8 cellular contexts compared by ENCODE assay signal in genomic region chr17:82227629-82228277, GRCh38. TPM values are rescaled to one million over a fixed set of nuclear protein-coding genes. Genes with fewer than 3 reads are reported as not detected.
DNase-seq lines count a peak whose midpoint lies in the region; ATAC-seq, FAIRE-seq and TF ChIP-seq lines count a peak whose summit lies in the region.

No MANE protein-coding gene starts in this region.

- WGBS in right cardiac atrium: 79% methylated on average over 18 of the region's 18 CpGs
- WGBS in small intestine, 3 donors: 56 to 64% (median 62%) methylated on average over 17 to 18 of the region's 18 CpGs

- POLR2A ChIA-PET in WTC11 (lab: Charles Lee): no interaction called here

- no peaks in the 10 kb centered on the region for H3K9me2 ChIP-seq in GM23338 (ENCODE audit: insufficient read depth)

- H3K4me1 Mint-ChIP-seq in GM23338: no peaks in the 10 kb centered on the region
- peaks cover 4% of the 10 kb centered on the region for H3K4me1 Mint-ChIP-seq in WTC11

- peaks cover 42% of the 10 kb centered on the region for H3K27me3 Mint-ChIP-seq in GM23338 (ENCODE audit: insufficient read depth, low read depth, poor library complexity)
- peaks cover 31% of the 10 kb centered on the region for H3K27me3 Mint-ChIP-seq in WTC11 (ENCODE audit: low read depth)

- H3F3A ChIP-seq in GM23338 (replicated peaks; ENCODE audit: low read depth): no peaks in the 10 kb centered on the region

- intact Hi-C loops in right cardiac atrium (cut with DNase I): no loop called here

- peaks cover 51% of the 10 kb centered on the region for H3K27me3 ChIP-seq in GM23338 (ENCODE audit: insufficient read depth)
- H3K27me3 ChIP-seq in right cardiac atrium (ENCODE audit: control insufficient read depth, insufficient read depth): no peaks in the 10 kb centered on the region
- H3K27me3 ChIP-seq in small intestine (ENCODE audit: control insufficient read depth in 2 of 2, insufficient read depth in 2 of 2, low read length in 2 of 2): no peaks in the 10 kb centered on the region

- H3K4me3 Mint-ChIP-seq in GM23338: peak overlapping the region; percentile 49; the same call in 2 of the 3 replicates
- H3K4me3 Mint-ChIP-seq in WTC11: peak overlapping the region; percentile 61

- no peaks in the 10 kb centered on the region for H3K36me3 Mint-ChIP-seq in GM23338 (ENCODE audit: low read depth)
- H3K36me3 Mint-ChIP-seq in WTC11: no peaks in the 10 kb centered on the region

- no peak for TF ChIP-seq CTCF in GM23338 (conservative IDR thresholded peaks at IDR 0.05; ENCODE audit: low read depth in 2 of 2)
- TF ChIP-seq CTCF in WTC11 (IDR thresholded peaks at IDR 0.05): no peak
- no peak for TF ChIP-seq CTCF in GM13977 (IDR thresholded peaks at IDR 0.05; ENCODE audit: extremely low read depth, insufficient read depth, missing control alignments)

- DNase-seq in GM23338 (ENCODE audit: low spot score) (no peak), WTC11 (ENCODE audit: low spot score) (no peak), right cardiac atrium (peak in 1 of 3 donors; percentile 47), small intestine (no peak), epidermal melanocyte (ENCODE audit: insufficient read length, low spot score) (no peak), HT-29 (ENCODE audit: low spot score) (no peak), GM13977 (ENCODE audit: low spot score) (no peak)

- H3K9me3 Mint-ChIP-seq in GM23338 (peaks cover 2% of the 10 kb centered on the region; the same call in 1 of the 3 replicates), WTC11 (no peaks in the 10 kb centered on the region)

- H3K4me2 ChIP-seq in GM23338: peak overlapping the region; percentile 77

- CTCF ChIA-PET in WTC11 (lab: Charles Lee): interaction anchor here (1.0 kb wide), 1 partner anchor 9 kb away, joined by 3 read pairs; no protein-coding TSS in a partner anchor

- no peaks in the 10 kb centered on the region for H3K36me3 ChIP-seq in GM23338 (ENCODE audit: insufficient read depth)
- H3K36me3 ChIP-seq in small intestine (ENCODE audit: control insufficient read depth in 2 of 2, insufficient read depth in 2 of 2, low read length in 2 of 2): no peaks in the 10 kb centered on the region

- in situ Hi-C loops in GM13977 (cut with MboI; ENCODE audit: low pct_unique_long_range_greater_than_20kb, low sequenced_read_pairs, unreplicated experiment): no loop called here

- H3K27ac ChIP-seq in GM23338 (ENCODE audit: low read depth): no peak overlapping the region
- H3K27ac ChIP-seq in right cardiac atrium (ENCODE audit: low read length): peak overlapping the region; percentile 40
- peak overlapping the region; percentile 87 to 94 for H3K27ac ChIP-seq in small intestine (ENCODE audit: low read depth in 1 of 2, low read length in 1 of 2)

- H3K4me3 ChIP-seq in GM23338 (peak overlapping the region; percentile 59), right cardiac atrium (ENCODE audit: low read length) (no peak overlapping the region), small intestine (ENCODE audit: low read depth in 1 of 2, low read length in 2 of 2) (peak overlapping the region in 1 of 2 donors; percentile 69)

- peak overlapping the region; percentile 72; the same call in 1 of the 2 replicates for H2AFZ ChIP-seq in GM23338

- H4K20me1 ChIP-seq in GM23338 (replicated peaks; ENCODE audit: insufficient read depth): no peaks in the 10 kb centered on the region; the same call in 1 of the 2 replicates

- H3K9me3 ChIP-seq in right cardiac atrium (ENCODE audit: control insufficient read depth, low read length): no peaks in the 10 kb centered on the region
- no peaks in the 10 kb centered on the region for H3K9me3 ChIP-seq in small intestine (ENCODE audit: control insufficient read depth, low read depth)

- FAIRE-seq in small intestine (lab: Jason Lieb, UNC): no peak

- H3K27ac Mint-ChIP-seq in GM23338 (no peak overlapping the region), WTC11 (no peak overlapping the region)

- H3K79me2 ChIP-seq in GM23338 (replicated peaks; ENCODE audit: insufficient read depth): no peaks in the 10 kb centered on the region

- ATAC-seq in GM23338 (no peak), WTC11 (no peak), right cardiac atrium (no peak), HG03280 (IDR thresholded peaks at IDR 0.05; ENCODE audit: unreplicated experiment) (no peak)

- H3K4me1 ChIP-seq in GM23338 (ENCODE audit: insufficient read depth): no peaks in the 10 kb centered on the region
- peaks cover 4% of the 10 kb centered on the region for H3K4me1 ChIP-seq in right cardiac atrium (ENCODE audit: control insufficient read depth, insufficient read depth, low read length)
- H3K4me1 ChIP-seq in small intestine (ENCODE audit: control insufficient read depth in 2 of 2, insufficient read depth in 1 of 2, low read depth in 1 of 2, low read length in 1 of 2): peaks cover 0 to 10% of the 10 kb centered on the region in 2 donors

TF ChIP-seq in GM23338, 12 proteins besides CTCF, POLR2A, EP300 and RAD21:
- TF ChIP-seq POLR2AphosphoS5 (IDR thresholded peaks at IDR 0.05; ENCODE audit: low read depth): no peak
- TF ChIP-seq EZH2phosphoT487 (IDR thresholded peaks at IDR 0.05; ENCODE audit: unreplicated experiment): no peak
- no peak for TF ChIP-seq CREB1 (CRISPR knock-in tag; IDR thresholded peaks at IDR 0.05; ENCODE audit: low read depth)
- TF ChIP-seq ZNF331 (CRISPR knock-in tag; IDR thresholded peaks at IDR 0.05; ENCODE audit: low read depth): no peak
- TF ChIP-seq ETS1 (IDR thresholded peaks at IDR 0.05): no peak
- no peak for TF ChIP-seq STAT1 (IDR thresholded peaks at IDR 0.05; ENCODE audit: unreplicated experiment)

TF ChIP-seq in WTC11, 78 proteins besides CTCF, POLR2A, EP300 and RAD21:
- TF ChIP-seq IRF2 (CRISPR knock-in tag; IDR thresholded peaks at IDR 0.05; ENCODE audit: borderline replicate concordance, low read depth) (no peak), NFE2L1 (CRISPR knock-in tag; IDR thresholded peaks at IDR 0.05) (no peak), ZNF263 (CRISPR knock-in tag; IDR thresholded peaks at IDR 0.05; ENCODE audit: low read depth) (peak; percentile 91), ZNF219 (CRISPR knock-in tag; IDR thresholded peaks at IDR 0.05; ENCODE audit: borderline replicate concordance) (no peak), TCF7 (CRISPR knock-in tag; IDR thresholded peaks at IDR 0.05; ENCODE audit: low read depth) (no peak), ZNF396 (CRISPR knock-in tag; IDR thresholded peaks at IDR 0.05; ENCODE audit: borderline replicate concordance) (no peak), TEAD4 (CRISPR knock-in tag; IDR thresholded peaks at IDR 0.05) (no peak), ZNF425 (CRISPR knock-in tag; conservative IDR thresholded peaks at IDR 0.05) (no peak), RELA (CRISPR knock-in tag; IDR thresholded peaks at IDR 0.05; ENCODE audit: borderline replicate concordance) (no peak), ATF1 (CRISPR knock-in tag; IDR thresholded peaks at IDR 0.05) (0 out of 2 replicates have a peak, but pooled peaks have one; percentile 42), ESRRA (CRISPR knock-in tag; IDR thresholded peaks at IDR 0.05; ENCODE audit: borderline replicate concordance) (no peak)

RNA-seq across cellular contexts. Expression of gene SLC16A3, which starts 1.1 kb away (rescaled TPM):
- 10.6 and 14.4 TPM in 2 replicates for total RNA-seq in GM23338 (2014; rRNA removed; shearing (Covaris generic))
- polyA plus RNA-seq in GM23338 (2016; fragmentation: Nextera tagmentation; extraction: Ambion mirVana): 2.9 and 3.5 TPM in 2 replicates
- 28.7 to 65.3 TPM (median 58.5 TPM) in 3 replicates for total RNA-seq in WTC11 (2021)
- total RNA-seq in right cardiac atrium: 10 to 100 TPM; 13.6 to 23.7 (median 18.0) TPM
- 18.8 TPM for polyA plus RNA-seq in right cardiac atrium
- polyA plus RNA-seq in small intestine: 10 to 100 TPM in 1 of 3 donors, 1 to 10 TPM in 2; 5.4 to 33.2 (median 7.8) TPM
- total RNA-seq in HT-29 (2014; rRNA removed; shearing (Covaris generic)): 132 and 156 TPM in 2 replicates

RNA-seq across cellular contexts. Expression of gene CCDC57, which starts 15.1 kb away (rescaled TPM):
- 6.7 and 16.3 TPM in 2 replicates for total RNA-seq in GM23338 (2014; rRNA removed; shearing (Covaris generic))
- polyA plus RNA-seq in GM23338 (2016; fragmentation: Nextera tagmentation; extraction: Ambion mirVana) (6.4 and 7.0 TPM in 2 replicates), right cardiac atrium (12.1 TPM), small intestine (10 to 100 TPM; 36.7 to 97.3 (median 47.7) TPM)
- total RNA-seq in WTC11 (2021) (15.1 to 20.0 TPM (median 16.9 TPM) in 3 replicates), right cardiac atrium (10 to 100 TPM; 14.8 to 17.3 (median 16.5) TPM)
- 47.6 and 48.2 TPM in 2 replicates for total RNA-seq in HT-29 (2014; rRNA removed; shearing (Covaris generic))

RNA-seq across cellular contexts. Expression of gene CSNK1D, which starts 45.7 kb away (rescaled TPM):
- total RNA-seq in GM23338 (2014; rRNA removed; shearing (Covaris generic)): 48.4 and 66.4 TPM in 2 replicates
- polyA plus RNA-seq in GM23338 (2016; fragmentation: Nextera tagmentation; extraction: Ambion mirVana) (43.5 and 55.3 TPM in 2 replicates), right cardiac atrium (61.7 TPM), small intestine (100 to 1,000 TPM; 111 to 148 (median 146) TPM)
- total RNA-seq in WTC11 (2021) (101 to 111 TPM (median 107 TPM) in 3 replicates), right cardiac atrium (10 to 100 TPM; 68.8 to 81.7 (median 77.4) TPM)
- 47.8 and 60.4 TPM in 2 replicates for total RNA-seq in HT-29 (2014; rRNA removed; shearing (Covaris generic))
